Comparison of ENCODE assay signal across 1 cellular context in the genomic region with DNA sequence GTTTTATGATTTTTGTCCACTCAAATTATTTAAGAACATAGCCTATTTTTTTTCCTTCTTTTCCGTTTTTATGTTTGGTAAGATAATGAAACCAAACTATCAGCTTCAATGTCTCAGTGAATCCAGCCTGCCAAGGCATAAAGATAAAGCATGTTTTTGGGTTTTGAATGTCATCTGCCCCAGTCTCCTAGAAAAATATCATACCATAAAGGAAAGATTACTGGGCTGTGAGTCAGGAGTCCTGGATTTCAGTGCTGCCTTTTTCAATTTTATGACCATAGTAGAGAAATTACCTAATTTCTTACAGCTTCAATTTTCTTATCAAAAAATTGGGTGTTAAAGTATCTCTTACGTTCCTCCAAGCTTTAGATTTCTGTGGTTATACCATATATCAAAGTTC.
TF ChIP-seq lines count a peak whose summit lies in the region.

No MANE protein-coding gene starts in this region.

TF ChIP-seq in IMR-90, 13 proteins besides CTCF, POLR2A, EP300 and RAD21:
- TF ChIP-seq, protein P1, sequence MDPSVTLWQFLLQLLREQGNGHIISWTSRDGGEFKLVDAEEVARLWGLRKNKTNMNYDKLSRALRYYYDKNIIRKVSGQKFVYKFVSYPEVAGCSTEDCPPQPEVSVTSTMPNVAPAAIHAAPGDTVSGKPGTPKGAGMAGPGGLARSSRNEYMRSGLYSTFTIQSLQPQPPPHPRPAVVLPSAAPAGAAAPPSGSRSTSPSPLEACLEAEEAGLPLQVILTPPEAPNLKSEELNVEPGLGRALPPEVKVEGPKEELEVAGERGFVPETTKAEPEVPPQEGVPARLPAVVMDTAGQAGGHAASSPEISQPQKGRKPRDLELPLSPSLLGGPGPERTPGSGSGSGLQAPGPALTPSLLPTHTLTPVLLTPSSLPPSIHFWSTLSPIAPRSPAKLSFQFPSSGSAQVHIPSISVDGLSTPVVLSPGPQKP (IDR thresholded peaks at IDR 0.05; ENCODE audit: borderline replicate concordance, low read depth, low read length) = no peak
- TF ChIP-seq RCOR1 (IDR thresholded peaks at IDR 0.05; ENCODE audit: insufficient replicate concordance, low read length) (no peak), BHLHE40 (IDR thresholded peaks at IDR 0.05; ENCODE audit: low read depth, low read length) (no peak), CHD1 (IDR thresholded peaks at IDR 0.05; ENCODE audit: low read depth, low read length) (no peak), MAZ (IDR thresholded peaks at IDR 0.05; ENCODE audit: borderline replicate concordance, low read depth, low read length) (no peak), RFX5 (IDR thresholded peaks at IDR 0.05; ENCODE audit: low read depth, low read length) (no peak), FOS (IDR thresholded peaks at IDR 0.05; ENCODE audit: low read depth, low read length) (no peak)
